Comparison of ENCODE assay signal across 23 cellular contexts in genomic region chr11:25432376-25432775, GRCh38.
"Had no signal": no experiment of that assay in that cellular context is flagged by ENCODE, and none has a peak within 500 bp of the region (broad histone marks: within the 10 kb centered on the region; RNA-seq: fewer than 3 reads in every experiment).

No MANE protein-coding gene starts in this region.

- H3K9me3 Mint-ChIP-seq: dendritic cell treated with granulocyte-macrophage colony-stimulating factor and Interleukin-4, amounts not matched to agents 40 ng/mL and 50 ng/mL, for 4 days had no signal

- H3K27me3 ChIP-seq: colonic mucosa, esophagus squamous epithelium, gastroesophageal sphincter, heart left ventricle, left lung had no signal

- H3K9me3 ChIP-seq: colonic mucosa, esophagus squamous epithelium, gastroesophageal sphincter, heart left ventricle, left lung, lower lobe of right lung, mucosa of descending colon had no signal

- H3K27ac Mint-ChIP-seq: dendritic cell treated with granulocyte-macrophage colony-stimulating factor and Interleukin-4, amounts not matched to agents 40 ng/mL and 50 ng/mL, for 4 days; effector memory CD8-positive, alpha-beta T cell; mesothelial cell of epicardium; naive B cell; naive thymus-derived CD8-positive, alpha-beta T cell had no signal

- H3K36me3 ChIP-seq: colonic mucosa, esophagus squamous epithelium, gastroesophageal sphincter, heart left ventricle, left lung, lower lobe of right lung had no signal

- H3K27ac ChIP-seq: colonic mucosa, epithelial cell of prostate, esophagus squamous epithelium, gastroesophageal sphincter, heart left ventricle, left lung, lower lobe of right lung had no signal

- ATAC-seq: effector memory CD8-positive, alpha-beta T cell; esophagus mucosa; gastroesophageal sphincter; heart left ventricle; left cardiac atrium; left lung; left ventricle myocardium superior; lower lobe of right lung; mucosa of descending colon; naive thymus-derived CD8-positive, alpha-beta T cell had no signal

- H3K4me1 Mint-ChIP-seq: mesothelial cell of epicardium; naive B cell; naive thymus-derived CD8-positive, alpha-beta T cell had no signal

- H3K36me3 Mint-ChIP-seq: mesothelial cell of epicardium; naive B cell; naive thymus-derived CD8-positive, alpha-beta T cell had no signal

- H3K4me3 ChIP-seq: colonic mucosa, esophagus squamous epithelium, gastroesophageal sphincter, heart left ventricle, left lung, lower lobe of right lung, mucosa of descending colon had no signal

- H3K27me3 Mint-ChIP-seq: dendritic cell treated with granulocyte-macrophage colony-stimulating factor and Interleukin-4, amounts not matched to agents 40 ng/mL and 50 ng/mL, for 4 days; effector memory CD8-positive, alpha-beta T cell; naive B cell; naive thymus-derived CD8-positive, alpha-beta T cell had no signal

- H3K4me1 ChIP-seq: colonic mucosa, esophagus squamous epithelium, gastroesophageal sphincter, heart left ventricle, left lung, lower lobe of right lung had no signal

- DNase-seq: colonic mucosa; cortex of kidney; effector CD8-positive, alpha-beta T cell; effector memory CD8-positive, alpha-beta T cell; endodermal cell; erythroblast; esophagus squamous epithelium; foreskin fibroblast; heart left ventricle; hippocampal formation; left cardiac atrium; left lung; left ventricle myocardium superior; lower lobe of right lung; mesenchymal stem cell; mucosa of descending colon; naive B cell; naive thymus-derived CD8-positive, alpha-beta T cell had no signal

- H3K4me3 Mint-ChIP-seq: dendritic cell treated with granulocyte-macrophage colony-stimulating factor and Interleukin-4, amounts not matched to agents 40 ng/mL and 50 ng/mL, for 4 days; effector memory CD8-positive, alpha-beta T cell; endodermal cell; mesothelial cell of epicardium; naive B cell; naive thymus-derived CD8-positive, alpha-beta T cell had no signal
